8 cellular contexts compared by ENCODE assay signal in the genomic region with DNA sequence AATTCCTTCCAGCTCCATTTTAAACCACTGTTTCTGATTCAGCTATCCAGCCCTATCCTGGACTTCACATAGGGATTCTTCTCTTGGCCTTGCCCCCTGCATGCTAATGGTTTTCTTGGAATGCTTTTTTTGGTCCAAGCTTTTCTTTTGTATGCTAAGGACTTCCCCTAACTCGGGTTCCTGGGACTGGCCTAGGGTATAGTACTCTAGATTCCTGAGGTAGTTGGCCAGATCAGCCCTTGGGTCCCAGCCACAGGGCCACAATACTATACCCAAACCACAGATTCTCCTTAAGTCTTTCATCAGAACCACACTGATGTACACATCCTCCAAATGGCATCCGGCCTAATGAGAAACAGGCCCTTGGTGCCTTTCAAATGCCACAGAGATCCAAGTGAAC.
DNase-seq lines count a peak whose midpoint lies in the region; ATAC-seq and TF ChIP-seq lines count a peak whose summit lies in the region.

No MANE protein-coding gene starts in this region.

- H3K27ac Mint-ChIP-seq in activated naive CD4-positive, alpha-beta T cell treated with anti-CD3 and anti-CD28 coated beads, Interleukin-2, amount 50 U/mL, for 24 hours = no peak overlapping the region

- TF ChIP-seq CTCF in tibial artery (IDR thresholded peaks at IDR 0.05) = no peak

- H3K27ac ChIP-seq in tibial artery = peak overlapping the region; percentile 99

- H3K9me3 Mint-ChIP-seq in activated naive CD4-positive, alpha-beta T cell treated with anti-CD3 and anti-CD28 coated beads, Interleukin-2, amount 50 U/mL, for 24 hours = no peaks in the 10 kb centered on the region

- peaks cover 2% of the 10 kb centered on the region for H3K36me3 Mint-ChIP-seq in activated naive CD4-positive, alpha-beta T cell treated with anti-CD3 and anti-CD28 coated beads, Interleukin-2, amount 50 U/mL, for 24 hours

- no peaks in the 10 kb centered on the region for H3K9me3 ChIP-seq in tibial artery

- no peaks in the 10 kb centered on the region for H3K36me3 ChIP-seq in tibial artery

- H3K4me3 ChIP-seq in tibial artery = no peak overlapping the region

- no peaks in the 10 kb centered on the region for H3K27me3 Mint-ChIP-seq in activated naive CD4-positive, alpha-beta T cell treated with anti-CD3 and anti-CD28 coated beads, Interleukin-2, amount 50 U/mL, for 24 hours

- no peak for DNase-seq in activated naive CD4-positive, alpha-beta T cell treated with Interleukin-2 at 50 U/mL for 16 hours
- DNase-seq in SKM-1 treated with dmso at 0.1 percent for 144 hours (lab: John Stamatoyannopoulos, UW; ENCODE audit: unreplicated experiment) = peak; percentile 53
- DNase-seq in fibroblast of the conjunctiva (ENCODE audit: low read depth) = peak; percentile 38
- no peak for DNase-seq in tibial artery
- no peak for DNase-seq in NCI-H774 (lab: John Stamatoyannopoulos, UW)
- no peak for DNase-seq in GM19240 (ENCODE audit: insufficient read length, low spot score)

- peaks cover 0 to 77% (median 66%) of the 10 kb centered on the region in 4 donors for H3K4me1 ChIP-seq in tibial artery

- H3K4me3 Mint-ChIP-seq in activated naive CD4-positive, alpha-beta T cell treated with anti-CD3 and anti-CD28 coated beads, Interleukin-2, amount 50 U/mL, for 24 hours = peak overlapping the region; percentile 20

- no peaks in the 10 kb centered on the region for H3K27me3 ChIP-seq in tibial artery

- intact Hi-C loops in tibial artery (cut with DNase I; ENCODE audit: low total_unique reads) = no loop called here

- H3K4me1 Mint-ChIP-seq in activated naive CD4-positive, alpha-beta T cell treated with anti-CD3 and anti-CD28 coated beads, Interleukin-2, amount 50 U/mL, for 24 hours = peaks cover 64% of the 10 kb centered on the region

- ATAC-seq in GM18517 (IDR thresholded peaks at IDR 0.05; ENCODE audit: unreplicated experiment) = no peak

Comparison
In these comparisons a context has a peak if more than half of its experiments do, and no peak if none do; other contexts are left out.
1. DNase-seq: peak in SKM-1 treated with dmso at 0.1 percent for 144 hours (single experiment) and fibroblast of the conjunctiva (single experiment); none in activated naive CD4-positive, alpha-beta T cell treated with Interleukin-2 at 50 U/mL for 16 hours (single experiment), tibial artery (0 of 2), NCI-H774 (single experiment) and GM19240 (single experiment).